In genomic region chr11:111513240-111513605, GRCh38 we compare ENCODE assay signal across 11 cellular contexts. TPM values are rescaled to one million over a fixed set of nuclear protein-coding genes. Genes with fewer than 3 reads are reported as not detected.
DNase-seq lines count a peak whose midpoint lies in the region; ATAC-seq and TF ChIP-seq lines count a peak whose summit lies in the region.
"Had no signal": no experiment of that assay in that cellular context is flagged by ENCODE, and none has a peak within 500 bp of the region (broad histone marks: within the 10 kb centered on the region; RNA-seq: fewer than 3 reads in every experiment).

No MANE protein-coding gene starts in this region.

- peaks cover 4% of the 10 kb centered on the region for H3K36me3 Mint-ChIP-seq in CD4-positive, CD25-positive, alpha-beta regulatory T cell
- H3K36me3 Mint-ChIP-seq in nephron (ENCODE audit: low read depth): no peaks in the 10 kb centered on the region

- H3K4me1 ChIP-seq in CD4-positive, CD25-positive, alpha-beta regulatory T cell (ENCODE audit: control insufficient read depth, insufficient read depth, low read length, poor library complexity, severe bottlenecking): peaks cover 9% of the 10 kb centered on the region
- peaks cover 12% of the 10 kb centered on the region for H3K4me1 ChIP-seq in HUES48 (ENCODE audit: control insufficient read depth, insufficient read depth, low read length)

- peaks cover 44% of the 10 kb centered on the region for H3K27me3 Mint-ChIP-seq in CD4-positive, CD25-positive, alpha-beta regulatory T cell
- peaks cover 74% of the 10 kb centered on the region for H3K27me3 Mint-ChIP-seq in nephron (ENCODE audit: low read depth)

- H3K4me3 ChIP-seq in CD4-positive, CD25-positive, alpha-beta regulatory T cell (ENCODE audit: low read depth, low read length): peak overlapping the region; percentile 62
- H3K4me3 ChIP-seq in HUES48 (ENCODE audit: low read depth, low read length): peak overlapping the region; percentile 67

- no peaks in the 10 kb centered on the region for H3K9me3 ChIP-seq in CD4-positive, CD25-positive, alpha-beta regulatory T cell (ENCODE audit: control insufficient read depth in 2 of 2, low read length in 2 of 2)
- H3K9me3 ChIP-seq in HUES48 (ENCODE audit: control insufficient read depth, insufficient read depth, low read length): no peaks in the 10 kb centered on the region

- H3K27ac Mint-ChIP-seq in CD4-positive, CD25-positive, alpha-beta regulatory T cell: no peak overlapping the region
- no peak overlapping the region for H3K27ac Mint-ChIP-seq in nephron

- no peak for DNase-seq in CD4-positive, CD25-positive, alpha-beta regulatory T cell
- DNase-seq in caudate nucleus (lab: John Stamatoyannopoulos, UW) (no peak), NOMO-1 (lab: John Stamatoyannopoulos, UW; ENCODE audit: unreplicated experiment in 2 of 2) (no peak)
- DNase-seq in stimulated activated CD4-positive, alpha-beta T cell treated with anti-CD3 and anti-CD28 coated beads, Interleukin-15, amount 100 ng/mL, for 24 hours: no peak
- DNase-seq: DND-41 had no signal

- no peaks in the 10 kb centered on the region for H3K36me3 ChIP-seq in CD4-positive, CD25-positive, alpha-beta regulatory T cell (ENCODE audit: control insufficient read depth, insufficient read depth, low read length)
- no peaks in the 10 kb centered on the region for H3K36me3 ChIP-seq in HUES48 (ENCODE audit: control insufficient read depth, insufficient read depth, low read length)

- no peak for TF ChIP-seq CTCF in nephron (IDR thresholded peaks at IDR 0.05; ENCODE audit: unreplicated experiment in 3 of 3)

- H3K27me3 ChIP-seq in CD4-positive, CD25-positive, alpha-beta regulatory T cell (ENCODE audit: control insufficient read depth, insufficient read depth, low read length): peaks cover 26% of the 10 kb centered on the region
- H3K27me3 ChIP-seq in HUES48 (ENCODE audit: control insufficient read depth, insufficient read depth, low read length): peaks cover 43% of the 10 kb centered on the region

- peak; percentile 24 to 49 for ATAC-seq in CD4-positive, CD25-positive, alpha-beta regulatory T cell (ENCODE audit: low read depth in 2 of 2)
- ATAC-seq in HG02759 (IDR thresholded peaks at IDR 0.05; ENCODE audit: unreplicated experiment): no peak
- ATAC-seq in HG03025 (IDR thresholded peaks at IDR 0.05; ENCODE audit: low FRiP score, unreplicated experiment): no peak

- H3K27ac ChIP-seq in CD4-positive, CD25-positive, alpha-beta regulatory T cell (ENCODE audit: insufficient read depth, low read length, poor library complexity, severe bottlenecking): no peak overlapping the region
- H3K27ac ChIP-seq in HUES48 (ENCODE audit: low read depth, low read length) (no peak overlapping the region), caudate nucleus (ENCODE audit: low read depth, low read length) (peak overlapping the region; percentile 28)

- H3K9me3 Mint-ChIP-seq in CD4-positive, CD25-positive, alpha-beta regulatory T cell: peaks cover 0 to 3% (median 0%) of the 10 kb centered on the region in 7 donors
- no peaks in the 10 kb centered on the region for H3K9me3 Mint-ChIP-seq in nephron

- peak overlapping the region; percentile 70 to 80 (median 74) for H3K4me3 Mint-ChIP-seq in CD4-positive, CD25-positive, alpha-beta regulatory T cell
- H3K4me3 Mint-ChIP-seq in nephron: peak overlapping the region; percentile 34 to 69 (median 53)

- H3K4me1 Mint-ChIP-seq in CD4-positive, CD25-positive, alpha-beta regulatory T cell: peaks cover 4 to 21% (median 8%) of the 10 kb centered on the region in 4 donors
- peaks cover 5% of the 10 kb centered on the region for H3K4me1 Mint-ChIP-seq in nephron

- H3K9ac ChIP-seq in HUES48 (ENCODE audit: low read depth, low read length): no peak overlapping the region

RNA-seq across cellular contexts. Expression of gene BTG4, which starts 1.0 kb away (rescaled TPM):
- not detected for total RNA-seq in CD4-positive, CD25-positive, alpha-beta regulatory T cell
- polyA plus RNA-seq in CD4-positive, CD25-positive, alpha-beta regulatory T cell: under 1 TPM in 1 of 4 donors, not detected in 3; 0.23 TPM
- total RNA-seq: esophagus mucosa, myocyte had no signal

RNA-seq across cellular contexts. Expression of gene HOATZ, which starts 1.4 kb away (rescaled TPM):
- total RNA-seq in CD4-positive, CD25-positive, alpha-beta regulatory T cell: not detected
- not detected for polyA plus RNA-seq in CD4-positive, CD25-positive, alpha-beta regulatory T cell
- total RNA-seq: esophagus mucosa, myocyte had no signal

RNA-seq across cellular contexts. Expression of gene LAYN, which starts 27.3 kb away (rescaled TPM):
- 15.8 TPM for total RNA-seq in CD4-positive, CD25-positive, alpha-beta regulatory T cell
- 10 to 100 TPM in 2 of 4 donors, 1 to 10 TPM in 2; 6.2 to 17.9 (median 10.1) TPM for polyA plus RNA-seq in CD4-positive, CD25-positive, alpha-beta regulatory T cell

Comparison
In these comparisons a context has a peak if more than half of its experiments do, and no peak if none do; other contexts are left out.
1. ATAC-seq: peak in CD4-positive, CD25-positive, alpha-beta regulatory T cell (2 of 2); none in HG02759 (single experiment) and HG03025 (single experiment).